Comparison of ENCODE assay signal across 1 cellular context in the genomic region with DNA sequence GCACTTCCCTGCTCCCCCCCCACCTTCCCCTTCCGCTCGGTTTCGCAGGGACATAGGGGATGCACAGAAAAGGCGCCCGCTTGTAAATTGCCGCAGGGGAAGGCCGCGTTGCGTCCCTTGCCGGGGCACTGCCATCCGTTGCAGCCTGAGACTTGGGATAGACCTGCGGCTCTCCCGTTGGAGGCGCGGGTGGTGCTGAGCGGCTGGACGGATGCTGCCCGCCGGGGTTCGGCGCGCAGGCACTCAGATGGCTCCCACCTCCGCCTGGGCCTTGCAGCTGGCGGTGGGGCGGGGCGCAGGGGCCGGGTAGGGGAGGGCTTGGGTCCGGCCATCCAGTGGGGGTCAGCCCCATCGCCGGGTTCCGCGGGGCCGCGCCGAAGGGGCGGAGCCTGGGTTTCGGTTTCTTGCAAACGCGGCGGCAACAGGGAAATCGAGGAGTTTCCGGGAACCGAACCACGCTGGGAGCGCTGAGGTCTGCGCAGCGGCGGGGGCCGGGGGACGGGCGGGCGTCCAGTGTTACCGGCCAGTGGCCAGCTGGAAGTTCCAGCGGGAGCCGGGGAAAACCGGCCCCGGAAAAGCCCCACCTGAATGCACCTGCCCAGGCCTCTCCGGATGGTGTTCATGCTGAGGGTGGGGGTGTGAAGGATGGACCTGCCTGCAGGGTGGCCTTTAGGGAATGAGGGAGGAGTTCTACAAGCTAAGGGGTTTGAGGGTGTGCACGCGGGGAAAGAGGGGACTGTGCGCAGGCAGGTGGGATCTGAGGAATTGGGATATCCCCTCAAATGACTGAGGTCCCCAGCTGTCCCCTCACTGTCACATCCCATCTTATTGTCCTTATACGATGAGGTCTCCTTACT.
A peak's percentile ranks its signal among the peaks of the same experiment; 100 is the strongest.
TF ChIP-seq lines count a peak whose summit lies in the region.

No MANE protein-coding gene starts in this region.

TF ChIP-seq in GM12878, 131 proteins besides CTCF, POLR2A, EP300 and RAD21 (continued from another document and continues in another):
- TF ChIP-seq, protein P1, sequence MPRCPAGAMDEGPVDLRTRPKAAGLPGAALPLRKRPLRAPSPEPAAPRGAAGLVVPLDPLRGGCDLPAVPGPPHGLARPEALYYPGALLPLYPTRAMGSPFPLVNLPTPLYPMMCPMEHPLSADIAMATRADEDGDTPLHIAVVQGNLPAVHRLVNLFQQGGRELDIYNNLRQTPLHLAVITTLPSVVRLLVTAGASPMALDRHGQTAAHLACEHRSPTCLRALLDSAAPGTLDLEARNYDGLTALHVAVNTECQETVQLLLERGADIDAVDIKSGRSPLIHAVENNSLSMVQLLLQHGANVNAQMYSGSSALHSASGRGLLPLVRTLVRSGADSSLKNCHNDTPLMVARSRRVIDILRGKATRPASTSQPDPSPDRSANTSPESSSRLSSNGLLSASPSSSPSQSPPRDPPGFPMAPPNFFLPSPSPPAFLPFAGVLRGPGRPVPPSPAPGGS (IDR thresholded peaks at IDR 0.05; ENCODE audit: borderline replicate concordance, insufficient read depth, low read depth, low read length, poor library complexity, severe bottlenecking): no peak
- TF ChIP-seq MXI1 (IDR thresholded peaks at IDR 0.05; ENCODE audit: low read depth, low read length) (no peak), SMAD1 (IDR thresholded peaks at IDR 0.05; ENCODE audit: low read depth, partially characterized antibody) (no peak), TAF1 (IDR thresholded peaks at IDR 0.05; ENCODE audit: borderline replicate concordance, low read depth, low read length) (no peak; the same call in 1 of the 2 replicates), IKZF2 (IDR thresholded peaks at IDR 0.05) (peak; percentile 61; a peak in 3 of 4 replicates), SP1 (IDR thresholded peaks at IDR 0.05; ENCODE audit: low read depth, low read length) (no peak), CEBPB (IDR thresholded peaks at IDR 0.05; ENCODE audit: borderline replicate concordance in 1 of 2, low read depth in 2 of 2, low read length in 2 of 2) (no peak), EZH2 (IDR thresholded peaks at IDR 0.05; ENCODE audit: borderline replicate concordance, control insufficient read depth, low read depth, low read length) (no peak), ESRRA (IDR thresholded peaks at IDR 0.05; ENCODE audit: low read length) (no peak), SREBF1 (IDR thresholded peaks at IDR 0.05; ENCODE audit: low read length) (no peak), DPF2 (IDR thresholded peaks at IDR 0.05) (peak; percentile 86), HDAC2 (IDR thresholded peaks at IDR 0.05) (no peak), GABPA (IDR thresholded peaks at IDR 0.05; ENCODE audit: low read depth) (no peak), POU2F2 (IDR thresholded peaks at IDR 0.05; ENCODE audit: borderline replicate concordance, low read depth, low read length) (no peak), LARP7 (IDR thresholded peaks at IDR 0.05) (peak; percentile 83), TBL1XR1 (IDR thresholded peaks at IDR 0.05; ENCODE audit: low read depth, low read length) (0 out of 2 replicates have a peak, but pooled peaks have one; percentile 12), IRF4 (IDR thresholded peaks at IDR 0.05; ENCODE audit: low read depth, low read length) (no peak), NR2C1 (IDR thresholded peaks at IDR 0.05) (no peak), SREBF2 (IDR thresholded peaks at IDR 0.05; ENCODE audit: low read length) (no peak), FOXM1 (IDR thresholded peaks at IDR 0.05; ENCODE audit: low read depth, low read length) (no peak), NRF1 (conservative IDR thresholded peaks at IDR 0.05; ENCODE audit: low read depth, low read length) (no peak), MYB (IDR thresholded peaks at IDR 0.05; ENCODE audit: borderline replicate concordance, low read depth, low read length) (no peak), MEF2A (IDR thresholded peaks at IDR 0.05; ENCODE audit: insufficient read depth, low read depth, low read length) (no peak)
- TF ChIP-seq, protein P2, sequence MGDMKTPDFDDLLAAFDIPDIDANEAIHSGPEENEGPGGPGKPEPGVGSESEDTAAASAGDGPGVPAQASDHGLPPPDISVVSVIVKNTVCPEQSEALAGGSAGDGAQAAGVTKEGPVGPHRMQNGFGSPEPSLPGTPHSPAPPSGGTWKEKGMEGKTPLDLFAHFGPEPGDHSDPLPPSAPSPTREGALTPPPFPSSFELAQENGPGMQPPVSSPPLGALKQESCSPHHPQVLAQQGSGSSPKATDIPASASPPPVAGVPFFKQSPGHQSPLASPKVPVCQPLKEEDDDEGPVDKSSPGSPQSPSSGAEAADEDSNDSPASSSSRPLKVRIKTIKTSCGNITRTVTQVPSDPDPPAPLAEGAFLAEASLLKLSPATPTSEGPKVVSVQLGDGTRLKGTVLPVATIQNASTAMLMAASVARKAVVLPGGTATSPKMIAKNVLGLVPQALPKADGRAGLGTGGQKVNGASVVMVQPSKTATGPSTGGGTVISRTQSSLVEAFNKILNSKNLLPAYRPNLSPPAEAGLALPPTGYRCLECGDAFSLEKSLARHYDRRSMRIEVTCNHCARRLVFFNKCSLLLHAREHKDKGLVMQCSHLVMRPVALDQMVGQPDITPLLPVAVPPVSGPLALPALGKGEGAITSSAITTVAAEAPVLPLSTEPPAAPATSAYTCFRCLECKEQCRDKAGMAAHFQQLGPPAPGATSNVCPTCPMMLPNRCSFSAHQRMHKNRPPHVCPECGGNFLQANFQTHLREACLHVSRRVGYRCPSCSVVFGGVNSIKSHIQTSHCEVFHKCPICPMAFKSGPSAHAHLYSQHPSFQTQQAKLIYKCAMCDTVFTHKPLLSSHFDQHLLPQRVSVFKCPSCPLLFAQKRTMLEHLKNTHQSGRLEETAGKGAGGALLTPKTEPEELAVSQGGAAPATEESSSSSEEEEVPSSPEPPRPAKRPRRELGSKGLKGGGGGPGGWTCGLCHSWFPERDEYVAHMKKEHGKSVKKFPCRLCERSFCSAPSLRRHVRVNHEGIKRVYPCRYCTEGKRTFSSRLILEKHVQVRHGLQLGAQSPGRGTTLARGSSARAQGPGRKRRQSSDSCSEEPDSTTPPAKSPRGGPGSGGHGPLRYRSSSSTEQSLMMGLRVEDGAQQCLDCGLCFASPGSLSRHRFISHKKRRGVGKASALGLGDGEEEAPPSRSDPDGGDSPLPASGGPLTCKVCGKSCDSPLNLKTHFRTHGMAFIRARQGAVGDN (IDR thresholded peaks at IDR 0.05): peak; percentile 21; the same call in 1 of the 2 replicates
- TF ChIP-seq, protein P3, sequence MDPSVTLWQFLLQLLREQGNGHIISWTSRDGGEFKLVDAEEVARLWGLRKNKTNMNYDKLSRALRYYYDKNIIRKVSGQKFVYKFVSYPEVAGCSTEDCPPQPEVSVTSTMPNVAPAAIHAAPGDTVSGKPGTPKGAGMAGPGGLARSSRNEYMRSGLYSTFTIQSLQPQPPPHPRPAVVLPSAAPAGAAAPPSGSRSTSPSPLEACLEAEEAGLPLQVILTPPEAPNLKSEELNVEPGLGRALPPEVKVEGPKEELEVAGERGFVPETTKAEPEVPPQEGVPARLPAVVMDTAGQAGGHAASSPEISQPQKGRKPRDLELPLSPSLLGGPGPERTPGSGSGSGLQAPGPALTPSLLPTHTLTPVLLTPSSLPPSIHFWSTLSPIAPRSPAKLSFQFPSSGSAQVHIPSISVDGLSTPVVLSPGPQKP (IDR thresholded peaks at IDR 0.05; ENCODE audit: low read depth, low read length): no peak
- TF ChIP-seq, protein P4, sequence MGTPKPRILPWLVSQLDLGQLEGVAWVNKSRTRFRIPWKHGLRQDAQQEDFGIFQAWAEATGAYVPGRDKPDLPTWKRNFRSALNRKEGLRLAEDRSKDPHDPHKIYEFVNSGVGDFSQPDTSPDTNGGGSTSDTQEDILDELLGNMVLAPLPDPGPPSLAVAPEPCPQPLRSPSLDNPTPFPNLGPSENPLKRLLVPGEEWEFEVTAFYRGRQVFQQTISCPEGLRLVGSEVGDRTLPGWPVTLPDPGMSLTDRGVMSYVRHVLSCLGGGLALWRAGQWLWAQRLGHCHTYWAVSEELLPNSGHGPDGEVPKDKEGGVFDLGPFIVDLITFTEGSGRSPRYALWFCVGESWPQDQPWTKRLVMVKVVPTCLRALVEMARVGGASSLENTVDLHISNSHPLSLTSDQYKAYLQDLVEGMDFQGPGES (IDR thresholded peaks at IDR 0.05): no peak
- TF ChIP-seq, protein P5, sequence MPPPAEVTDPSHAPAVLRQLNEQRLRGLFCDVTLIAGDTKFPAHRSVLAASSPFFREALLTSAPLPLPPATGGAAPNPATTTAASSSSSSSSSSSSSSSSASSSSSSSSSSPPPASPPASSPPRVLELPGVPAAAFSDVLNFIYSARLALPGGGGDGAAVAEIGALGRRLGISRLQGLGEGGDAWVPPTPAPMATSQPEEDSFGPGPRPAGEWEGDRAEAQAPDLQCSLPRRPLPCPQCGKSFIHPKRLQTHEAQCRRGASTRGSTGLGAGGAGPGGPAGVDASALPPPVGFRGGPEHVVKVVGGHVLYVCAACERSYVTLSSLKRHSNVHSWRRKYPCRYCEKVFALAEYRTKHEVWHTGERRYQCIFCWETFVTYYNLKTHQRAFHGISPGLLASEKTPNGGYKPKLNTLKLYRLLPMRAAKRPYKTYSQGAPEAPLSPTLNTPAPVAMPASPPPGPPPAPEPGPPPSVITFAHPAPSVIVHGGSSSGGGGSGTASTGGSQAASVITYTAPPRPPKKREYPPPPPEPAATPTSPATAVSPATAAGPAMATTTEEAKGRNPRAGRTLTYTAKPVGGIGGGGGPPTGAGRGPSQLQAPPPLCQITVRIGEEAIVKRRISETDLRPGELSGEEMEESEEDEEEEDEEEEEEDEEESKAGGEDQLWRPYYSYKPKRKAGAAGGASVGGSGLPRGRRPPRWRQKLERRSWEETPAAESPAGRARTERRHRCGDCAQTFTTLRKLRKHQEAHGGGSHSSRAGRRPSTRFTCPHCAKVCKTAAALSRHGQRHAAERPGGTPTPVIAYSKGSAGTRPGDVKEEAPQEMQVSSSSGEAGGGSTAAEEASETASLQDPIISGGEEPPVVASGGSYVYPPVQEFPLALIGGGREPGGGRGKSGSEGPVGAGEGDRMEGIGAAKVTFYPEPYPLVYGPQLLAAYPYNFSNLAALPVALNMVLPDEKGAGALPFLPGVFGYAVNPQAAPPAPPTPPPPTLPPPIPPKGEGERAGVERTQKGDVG (CRISPR knock-in tag; IDR thresholded peaks at IDR 0.05): no peak
- TF ChIP-seq, protein P6, sequence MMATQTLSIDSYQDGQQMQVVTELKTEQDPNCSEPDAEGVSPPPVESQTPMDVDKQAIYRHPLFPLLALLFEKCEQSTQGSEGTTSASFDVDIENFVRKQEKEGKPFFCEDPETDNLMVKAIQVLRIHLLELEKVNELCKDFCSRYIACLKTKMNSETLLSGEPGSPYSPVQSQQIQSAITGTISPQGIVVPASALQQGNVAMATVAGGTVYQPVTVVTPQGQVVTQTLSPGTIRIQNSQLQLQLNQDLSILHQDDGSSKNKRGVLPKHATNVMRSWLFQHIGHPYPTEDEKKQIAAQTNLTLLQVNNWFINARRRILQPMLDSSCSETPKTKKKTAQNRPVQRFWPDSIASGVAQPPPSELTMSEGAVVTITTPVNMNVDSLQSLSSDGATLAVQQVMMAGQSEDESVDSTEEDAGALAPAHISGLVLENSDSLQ (IDR thresholded peaks at IDR 0.05): no peak
- TF ChIP-seq, protein P7, sequence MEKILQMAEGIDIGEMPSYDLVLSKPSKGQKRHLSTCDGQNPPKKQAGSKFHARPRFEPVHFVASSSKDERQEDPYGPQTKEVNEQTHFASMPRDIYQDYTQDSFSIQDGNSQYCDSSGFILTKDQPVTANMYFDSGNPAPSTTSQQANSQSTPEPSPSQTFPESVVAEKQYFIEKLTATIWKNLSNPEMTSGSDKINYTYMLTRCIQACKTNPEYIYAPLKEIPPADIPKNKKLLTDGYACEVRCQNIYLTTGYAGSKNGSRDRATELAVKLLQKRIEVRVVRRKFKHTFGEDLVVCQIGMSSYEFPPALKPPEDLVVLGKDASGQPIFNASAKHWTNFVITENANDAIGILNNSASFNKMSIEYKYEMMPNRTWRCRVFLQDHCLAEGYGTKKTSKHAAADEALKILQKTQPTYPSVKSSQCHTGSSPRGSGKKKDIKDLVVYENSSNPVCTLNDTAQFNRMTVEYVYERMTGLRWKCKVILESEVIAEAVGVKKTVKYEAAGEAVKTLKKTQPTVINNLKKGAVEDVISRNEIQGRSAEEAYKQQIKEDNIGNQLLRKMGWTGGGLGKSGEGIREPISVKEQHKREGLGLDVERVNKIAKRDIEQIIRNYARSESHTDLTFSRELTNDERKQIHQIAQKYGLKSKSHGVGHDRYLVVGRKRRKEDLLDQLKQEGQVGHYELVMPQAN (conservative IDR thresholded peaks at IDR 0.05): peak; percentile 72
- TF ChIP-seq, protein P8, sequence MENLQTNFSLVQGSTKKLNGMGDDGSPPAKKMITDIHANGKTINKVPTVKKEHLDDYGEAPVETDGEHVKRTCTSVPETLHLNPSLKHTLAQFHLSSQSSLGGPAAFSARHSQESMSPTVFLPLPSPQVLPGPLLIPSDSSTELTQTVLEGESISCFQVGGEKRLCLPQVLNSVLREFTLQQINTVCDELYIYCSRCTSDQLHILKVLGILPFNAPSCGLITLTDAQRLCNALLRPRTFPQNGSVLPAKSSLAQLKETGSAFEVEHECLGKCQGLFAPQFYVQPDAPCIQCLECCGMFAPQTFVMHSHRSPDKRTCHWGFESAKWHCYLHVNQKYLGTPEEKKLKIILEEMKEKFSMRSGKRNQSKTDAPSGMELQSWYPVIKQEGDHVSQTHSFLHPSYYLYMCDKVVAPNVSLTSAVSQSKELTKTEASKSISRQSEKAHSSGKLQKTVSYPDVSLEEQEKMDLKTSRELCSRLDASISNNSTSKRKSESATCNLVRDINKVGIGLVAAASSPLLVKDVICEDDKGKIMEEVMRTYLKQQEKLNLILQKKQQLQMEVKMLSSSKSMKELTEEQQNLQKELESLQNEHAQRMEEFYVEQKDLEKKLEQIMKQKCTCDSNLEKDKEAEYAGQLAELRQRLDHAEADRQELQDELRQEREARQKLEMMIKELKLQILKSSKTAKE (IDR thresholded peaks at IDR 0.05; ENCODE audit: low read depth, poor library complexity, severe bottlenecking): no peak
- TF ChIP-seq, protein P9, sequence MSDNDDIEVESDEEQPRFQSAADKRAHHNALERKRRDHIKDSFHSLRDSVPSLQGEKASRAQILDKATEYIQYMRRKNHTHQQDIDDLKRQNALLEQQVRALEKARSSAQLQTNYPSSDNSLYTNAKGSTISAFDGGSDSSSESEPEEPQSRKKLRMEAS (IDR thresholded peaks at IDR 0.05; ENCODE audit: low read depth, low read length): no peak
